2 cellular contexts compared by ENCODE assay signal in the genomic region with DNA sequence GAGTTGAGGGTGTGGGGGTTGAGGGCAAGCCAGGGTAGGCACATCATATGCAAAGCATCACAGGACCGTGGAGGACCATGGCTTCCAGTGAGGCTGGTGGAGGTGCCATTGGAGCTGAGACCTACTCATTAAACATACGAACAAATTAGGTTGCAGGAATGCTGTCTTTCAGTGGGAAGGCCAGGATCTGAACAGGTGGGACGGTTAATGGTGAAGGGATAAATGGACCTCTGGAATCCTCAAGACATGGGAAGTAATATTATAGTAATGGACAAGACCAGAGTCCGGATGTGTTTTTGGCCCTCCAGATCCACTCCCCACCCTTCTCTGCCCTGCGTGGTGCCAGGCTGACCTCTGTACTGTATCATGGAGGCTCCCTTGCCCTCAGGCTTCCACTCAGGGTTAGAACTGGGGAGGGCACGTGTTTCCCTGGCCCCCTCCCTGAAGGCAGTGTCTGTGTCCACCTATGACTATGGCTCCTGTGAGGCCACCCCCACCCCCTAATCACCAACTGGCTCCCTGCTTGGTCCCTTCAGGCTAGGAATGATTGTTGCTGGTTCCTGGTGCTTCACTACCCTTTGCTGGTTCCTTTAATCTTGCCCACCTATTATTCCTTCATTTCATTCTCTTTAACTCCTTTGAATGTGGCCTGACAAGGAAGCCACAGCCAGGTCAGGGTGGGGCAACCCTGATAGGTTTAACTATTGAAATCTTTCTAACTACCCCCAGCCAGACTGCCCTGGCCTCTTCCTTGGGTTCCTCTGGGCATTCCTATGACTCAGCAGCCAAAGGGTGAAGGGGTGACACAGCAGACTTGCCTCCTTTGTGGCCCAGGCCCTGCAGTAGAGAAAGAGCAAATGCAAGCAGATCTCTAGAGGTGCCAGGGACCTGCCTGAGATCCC.
TF ChIP-seq lines count a peak whose summit lies in the region.

No MANE protein-coding gene starts in this region.

TF ChIP-seq in K562, 482 proteins besides CTCF, POLR2A, EP300 and RAD21:
- TF ChIP-seq RBFOX2 (IDR thresholded peaks at IDR 0.05; ENCODE audit: low read depth, low read length) (0 out of 2 replicates have a peak, but pooled peaks have one; percentile 11), MAFK (IDR thresholded peaks at IDR 0.05; ENCODE audit: low read length) (peak; percentile 33; the same call in 1 of the 2 replicates), MAFF (IDR thresholded peaks at IDR 0.05; ENCODE audit: low read length) (peak; percentile 12; the same call in 1 of the 2 replicates), NR2C2 (CRISPR knock-in tag; IDR thresholded peaks at IDR 0.05) (no peak), NR2C2 (tag; IDR thresholded peaks at IDR 0.05) (no peak), C11orf30 (IDR thresholded peaks at IDR 0.05; ENCODE audit: low read depth) (peak; percentile 41; the same call in 1 of the 2 replicates), NFE2 (IDR thresholded peaks at IDR 0.05; ENCODE audit: low read depth) (peak; percentile 30; the same call in 1 of the 2 replicates)

TF ChIP-seq in SK-N-SH treated with all-trans-retinoic acid at 6 μM for 48 hours, 23 proteins besides CTCF, POLR2A, EP300 and RAD21:
- TF ChIP-seq RARB (CRISPR knock-in tag; IDR thresholded peaks at IDR 0.05) (no peak), TCF4 (CRISPR knock-in tag; IDR thresholded peaks at IDR 0.05; ENCODE audit: borderline replicate concordance) (no peak), ISL1 (CRISPR knock-in tag; IDR thresholded peaks at IDR 0.05) (no peak), ARNTL (CRISPR knock-in tag; IDR thresholded peaks at IDR 0.05; ENCODE audit: borderline replicate concordance, low read depth) (no peak), ZFP30 (CRISPR knock-in tag; IDR thresholded peaks at IDR 0.05) (no peak), ESRRG (CRISPR knock-in tag; IDR thresholded peaks at IDR 0.05) (no peak), TOX (CRISPR knock-in tag; IDR thresholded peaks at IDR 0.05; ENCODE audit: borderline replicate concordance) (no peak), OSR1 (CRISPR knock-in tag; IDR thresholded peaks at IDR 0.05) (no peak), ZNF70 (CRISPR knock-in tag; IDR thresholded peaks at IDR 0.05) (no peak), PPARA (CRISPR knock-in tag; IDR thresholded peaks at IDR 0.05; ENCODE audit: borderline replicate concordance) (no peak)
- TF ChIP-seq, protein P1, sequence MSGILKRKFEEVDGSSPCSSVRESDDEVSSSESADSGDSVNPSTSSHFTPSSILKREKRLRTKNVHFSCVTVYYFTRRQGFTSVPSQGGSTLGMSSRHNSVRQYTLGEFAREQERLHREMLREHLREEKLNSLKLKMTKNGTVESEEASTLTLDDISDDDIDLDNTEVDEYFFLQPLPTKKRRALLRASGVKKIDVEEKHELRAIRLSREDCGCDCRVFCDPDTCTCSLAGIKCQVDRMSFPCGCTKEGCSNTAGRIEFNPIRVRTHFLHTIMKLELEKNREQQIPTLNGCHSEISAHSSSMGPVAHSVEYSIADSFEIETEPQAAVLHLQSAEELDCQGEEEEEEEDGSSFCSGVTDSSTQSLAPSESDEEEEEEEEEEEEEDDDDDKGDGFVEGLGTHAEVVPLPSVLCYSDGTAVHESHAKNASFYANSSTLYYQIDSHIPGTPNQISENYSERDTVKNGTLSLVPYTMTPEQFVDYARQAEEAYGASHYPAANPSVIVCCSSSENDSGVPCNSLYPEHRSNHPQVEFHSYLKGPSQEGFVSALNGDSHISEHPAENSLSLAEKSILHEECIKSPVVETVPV (CRISPR knock-in tag; IDR thresholded peaks at IDR 0.05), result no peak
TF ChIP-seq in SK-N-SH treated with all-trans-retinoic acid at 6 μM for 48 hours: peak in this region for 0.
